Comparison of ENCODE assay signal across 1 cellular context in genomic region chr5:32144637-32145207, GRCh38.
TF ChIP-seq lines count a peak whose summit lies in the region.

No MANE protein-coding gene starts in this region.

TF ChIP-seq in SK-N-SH, 30 proteins besides CTCF, POLR2A, EP300 and RAD21 (continued from another document):
- TF ChIP-seq MAX (IDR thresholded peaks at IDR 0.05; ENCODE audit: low read depth) (no peak), GATA2 (CRISPR knock-in tag; IDR thresholded peaks at IDR 0.05) (0 out of 2 replicates have a peak, but pooled peaks have one; percentile 21), SIN3A (IDR thresholded peaks at IDR 0.05; ENCODE audit: borderline replicate concordance, low read depth, low read length) (no peak), RFX5 (IDR thresholded peaks at IDR 0.05; ENCODE audit: low read length) (no peak)
TF ChIP-seq in SK-N-SH: peak in this region for 1.
